Comparison of ENCODE assay signal across 28 cellular contexts in genomic region chr6:159640322-159640721, GRCh38.
"Had no signal": no experiment of that assay in that cellular context is flagged by ENCODE, and none has a peak within 500 bp of the region (broad histone marks: within the 10 kb centered on the region; RNA-seq: fewer than 3 reads in every experiment).

No MANE protein-coding gene starts in this region.

- H3K27me3 ChIP-seq: esophagus squamous epithelium, gastroesophageal sphincter, sigmoid colon, stomach, suprapubic skin, tibial nerve had no signal

- H3K9me3 ChIP-seq: esophagus squamous epithelium, gastroesophageal sphincter, sigmoid colon, suprapubic skin, tibial nerve had no signal

- H3K9me3 Mint-ChIP-seq: activated CD4-positive, alpha-beta memory T cell treated with anti-CD3 and anti-CD28 coated beads, Interleukin-2, amount 10 ng/mL, durations not matched to agents 7 days and 5 days; activated CD4-positive, alpha-beta T cell treated with anti-CD3 and anti-CD28 coated beads, Interleukin-2, amount 10 ng/mL, durations not matched to agents 24 days and 14 days had no signal

- ATAC-seq: activated CD4-positive, CD25-positive, alpha-beta regulatory T cell treated with anti-CD3 and anti-CD28 coated beads, Interleukin-2, amount 50 U/mL, for 24 hours; activated T-cell treated with anti-CD3 and anti-CD28 coated beads, Interleukin-2, amount 50 U/mL, for 72 hours; gastroesophageal sphincter; left cardiac atrium; naive thymus-derived CD4-positive, alpha-beta T cell; stimulated activated memory B cell treated with anti-CD40 and anti-IgM and Interleukin-4, amounts not matched to agents 10 μg/mL and 1 μg/mL and 100 μg/mL, for 72 hours had no signal

- H3K27me3 Mint-ChIP-seq: activated CD4-positive, alpha-beta memory T cell treated with anti-CD3 and anti-CD28 coated beads, Interleukin-2, amount 10 ng/mL, durations not matched to agents 7 days and 5 days; activated CD4-positive, alpha-beta T cell treated with anti-CD3 and anti-CD28 coated beads, Interleukin-2, amount 10 ng/mL, durations not matched to agents 24 days and 14 days; activated naive CD8-positive, alpha-beta T cell treated with anti-CD3 and anti-CD28 coated beads, Interleukin-2, amount 10 ng/mL, durations not matched to agents 7 days and 5 days; stimulated activated memory B cell treated with anti-CD40 and anti-IgM and Interleukin-4, amounts not matched to agents 10 μg/mL and 1 μg/mL and 100 μg/mL, for 72 hours had no signal

- H3K4me1 Mint-ChIP-seq: activated CD4-positive, alpha-beta T cell treated with anti-CD3 and anti-CD28 coated beads, Interleukin-2, amount 10 ng/mL, durations not matched to agents 24 days and 14 days; activated naive CD8-positive, alpha-beta T cell treated with anti-CD3 and anti-CD28 coated beads, Interleukin-2, amount 10 ng/mL, durations not matched to agents 7 days and 5 days; endodermal cell; stimulated activated memory B cell treated with anti-CD40 and anti-IgM and Interleukin-4, amounts not matched to agents 10 μg/mL and 1 μg/mL and 100 μg/mL, for 72 hours had no signal

- H3K36me3 ChIP-seq: esophagus squamous epithelium, sigmoid colon, suprapubic skin, tibial nerve had no signal

- H3K27ac ChIP-seq: coronary artery, esophagus squamous epithelium, gastroesophageal sphincter, sigmoid colon, stomach, suprapubic skin, tibial nerve, VCaP had no signal

- H3K27ac Mint-ChIP-seq: activated CD4-positive, alpha-beta memory T cell treated with anti-CD3 and anti-CD28 coated beads, Interleukin-2, amount 10 ng/mL, durations not matched to agents 7 days and 5 days; activated CD4-positive, alpha-beta T cell treated with anti-CD3 and anti-CD28 coated beads, Interleukin-2, amount 10 ng/mL, durations not matched to agents 24 days and 14 days; activated naive CD4-positive, alpha-beta T cell treated with anti-CD3 and anti-CD28 coated beads for 36 hours; activated naive CD8-positive, alpha-beta T cell treated with anti-CD3 and anti-CD28 coated beads, Interleukin-2, amount 10 ng/mL, durations not matched to agents 7 days and 5 days; activated T-cell treated with anti-CD3 and anti-CD28 coated beads, Interleukin-2, amount 50 U/mL, for 72 hours; endodermal cell; naive thymus-derived CD4-positive, alpha-beta T cell; stimulated activated memory B cell treated with anti-CD40 and anti-IgM and Interleukin-4, amounts not matched to agents 10 μg/mL and 1 μg/mL and 100 μg/mL, for 72 hours had no signal

- DNase-seq: activated CD4-positive, alpha-beta memory T cell treated with anti-CD3 and anti-CD28 coated beads, Interleukin-2, amount 10 ng/mL, durations not matched to agents 7 days and 5 days; activated CD4-positive, alpha-beta T cell treated with anti-CD3 and anti-CD28 coated beads, Interleukin-2, amount 10 ng/mL, durations not matched to agents 24 days and 14 days; activated effector memory CD4-positive, alpha-beta T cell treated with Interleukin-2 at 50 U/mL for 16 hours; activated naive CD4-positive, alpha-beta T cell treated with anti-CD3 and anti-CD28 coated beads for 36 hours; activated naive CD8-positive, alpha-beta T cell treated with anti-CD3 and anti-CD28 coated beads, Interleukin-2, amount 10 ng/mL, durations not matched to agents 7 days and 5 days; activated T-cell treated with anti-CD3 and anti-CD28 coated beads, Interleukin-2, amount 50 U/mL, for 72 hours; amniotic stem cell; cerebellar nuclear complex; endodermal cell; esophagus squamous epithelium; head of caudate nucleus; islet precursor cell; left cardiac atrium; naive thymus-derived CD4-positive, alpha-beta T cell; occipital lobe; posterior cingulate gyrus; sigmoid colon; stimulated activated CD4-positive, alpha-beta T cell treated with anti-CD3 and anti-CD28 coated beads, Interleukin-15, amount 100 ng/mL, for 24 hours; stomach had no signal

- H3K4me1 ChIP-seq: esophagus squamous epithelium, gastroesophageal sphincter, sigmoid colon, stomach, suprapubic skin had no signal

- H3K4me3 ChIP-seq: coronary artery, esophagus squamous epithelium, gastroesophageal sphincter, sigmoid colon, smooth muscle cell, stomach, suprapubic skin, tibial nerve had no signal

- H3K4me3 Mint-ChIP-seq: activated CD4-positive, alpha-beta memory T cell treated with anti-CD3 and anti-CD28 coated beads, Interleukin-2, amount 10 ng/mL, durations not matched to agents 7 days and 5 days; activated CD4-positive, alpha-beta T cell treated with anti-CD3 and anti-CD28 coated beads, Interleukin-2, amount 10 ng/mL, durations not matched to agents 24 days and 14 days; activated naive CD4-positive, alpha-beta T cell treated with anti-CD3 and anti-CD28 coated beads for 36 hours; activated naive CD8-positive, alpha-beta T cell treated with anti-CD3 and anti-CD28 coated beads, Interleukin-2, amount 10 ng/mL, durations not matched to agents 7 days and 5 days; activated T-cell treated with anti-CD3 and anti-CD28 coated beads, Interleukin-2, amount 50 U/mL, for 72 hours; endodermal cell; naive thymus-derived CD4-positive, alpha-beta T cell; neural crest cell; stimulated activated memory B cell treated with anti-CD40 and anti-IgM and Interleukin-4, amounts not matched to agents 10 μg/mL and 1 μg/mL and 100 μg/mL, for 72 hours had no signal
